ENCODE assay signal across 8 cellular contexts in the genomic region with DNA sequence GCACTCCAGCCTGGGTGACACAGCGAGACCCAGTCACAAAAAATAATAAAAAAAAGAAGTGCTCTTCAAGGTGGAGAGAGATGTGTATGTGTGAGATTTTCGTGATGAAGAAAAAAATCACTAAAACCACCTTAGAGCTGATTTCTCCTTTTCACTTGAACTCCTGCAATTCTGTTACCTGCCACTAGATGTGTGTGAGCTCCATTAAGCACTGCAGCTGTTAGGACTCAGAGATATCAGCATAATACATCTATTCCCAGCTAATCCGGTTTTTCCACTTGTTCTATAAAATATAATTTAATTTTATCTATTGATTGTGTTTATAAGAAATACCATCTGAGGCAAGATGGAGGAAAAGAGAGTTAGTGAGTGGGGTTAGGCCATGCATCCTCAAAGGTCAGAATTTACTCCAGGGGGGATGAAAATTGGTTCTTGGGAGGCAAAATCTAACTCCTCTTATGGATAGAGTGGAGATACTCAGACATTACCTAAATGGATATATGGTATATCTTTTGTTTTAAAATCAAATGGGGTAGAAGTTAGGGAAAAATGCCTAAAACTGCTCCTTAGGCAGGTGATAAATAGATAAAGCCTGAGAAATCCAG.
DNase-seq lines count a peak whose midpoint lies in the region; ATAC-seq and TF ChIP-seq lines count a peak whose summit lies in the region.

No MANE protein-coding gene starts in this region.

- no peak overlapping the region for H3K27ac Mint-ChIP-seq in GM23338
- H3K27ac Mint-ChIP-seq in mesothelial cell of epicardium, result no peak overlapping the region
- H3K27ac Mint-ChIP-seq in activated T-helper 2 cell treated with anti-CD3 and anti-CD28 coated beads, Interferon-gamma antibody, Interleukin-2, Interleukin-4, amounts not matched to agents 10 μg/mL and 5 μg/mL and 100 μg/mL, durations not matched to agents 14 hours and 24 hours and 36 hours, result no peak overlapping the region

- H3K36me3 Mint-ChIP-seq in GM23338 (ENCODE audit: low read depth) (no peaks in the 10 kb centered on the region), mesothelial cell of epicardium (no peaks in the 10 kb centered on the region)
- H3K36me3 Mint-ChIP-seq in activated T-helper 2 cell treated with anti-CD3 and anti-CD28 coated beads, Interferon-gamma antibody, Interleukin-2, Interleukin-4, amounts not matched to agents 10 μg/mL and 5 μg/mL and 100 μg/mL, durations not matched to agents 14 hours and 24 hours and 36 hours (ENCODE audit: low read depth), result no peaks in the 10 kb centered on the region

- H3K4me1 Mint-ChIP-seq in GM23338, result peaks cover 21% of the 10 kb centered on the region
- H3K4me1 Mint-ChIP-seq in mesothelial cell of epicardium, result no peaks in the 10 kb centered on the region
- H3K4me1 Mint-ChIP-seq in activated T-helper 2 cell treated with anti-CD3 and anti-CD28 coated beads, Interferon-gamma antibody, Interleukin-2, Interleukin-4, amounts not matched to agents 10 μg/mL and 5 μg/mL and 100 μg/mL, durations not matched to agents 14 hours and 24 hours and 36 hours (ENCODE audit: low read depth), result no peaks in the 10 kb centered on the region

- H3K4me3 ChIP-seq in GM23338, result no peak overlapping the region
- no peak overlapping the region for H3K4me3 ChIP-seq in brain microvascular endothelial cell (ENCODE audit: low read depth, low read length)

- H3K36me3 ChIP-seq in GM23338 (ENCODE audit: insufficient read depth) (no peaks in the 10 kb centered on the region), brain microvascular endothelial cell (replicated peaks) (no peaks in the 10 kb centered on the region)

- in situ Hi-C loops in brain microvascular endothelial cell (cut with HindIII; ENCODE audit: low pct_ligation_motif_present, low sequenced_read_pairs), result no loop called here

- H3K4me3 Mint-ChIP-seq in GM23338 (no peak overlapping the region), mesothelial cell of epicardium (no peak overlapping the region)
- H3K4me3 Mint-ChIP-seq in activated T-helper 2 cell treated with anti-CD3 and anti-CD28 coated beads, Interferon-gamma antibody, Interleukin-2, Interleukin-4, amounts not matched to agents 10 μg/mL and 5 μg/mL and 100 μg/mL, durations not matched to agents 14 hours and 24 hours and 36 hours (ENCODE audit: low read depth), result no peak overlapping the region

- peaks cover 29% of the 10 kb centered on the region for H3K4me1 ChIP-seq in GM23338 (ENCODE audit: insufficient read depth)

- intact Hi-C loops in activated T-helper 2 cell treated with anti-CD3 and anti-CD28 coated beads, Interferon-gamma antibody, Interleukin-2, Interleukin-4, amounts not matched to agents 10 μg/mL and 5 μg/mL and 100 μg/mL, durations not matched to agents 14 hours and 24 hours and 36 hours (cut with micrococcal nuclease), result no loop called here

- no peak overlapping the region for H2AFZ ChIP-seq in GM23338

- H3K79me2 ChIP-seq in GM23338 (replicated peaks; ENCODE audit: insufficient read depth), result no peaks in the 10 kb centered on the region

- ATAC-seq in GM23338, result peak; percentile 66

- TF ChIP-seq CTCF in GM23338 (conservative IDR thresholded peaks at IDR 0.05; ENCODE audit: low read depth in 2 of 2) (peak; percentile 67 to 68), brain microvascular endothelial cell (IDR thresholded peaks at IDR 0.05; ENCODE audit: low read depth, low read length, missing control alignments) (peak; percentile 79), mesothelial cell of epicardium (IDR thresholded peaks at IDR 0.05; ENCODE audit: unreplicated experiment) (peak; percentile 85)

- H3F3A ChIP-seq in GM23338 (replicated peaks; ENCODE audit: low read depth), result no peaks in the 10 kb centered on the region

- no peaks in the 10 kb centered on the region for H3K9me3 Mint-ChIP-seq in GM23338
- no peaks in the 10 kb centered on the region for H3K9me3 Mint-ChIP-seq in mesothelial cell of epicardium
- H3K9me3 Mint-ChIP-seq in activated T-helper 2 cell treated with anti-CD3 and anti-CD28 coated beads, Interferon-gamma antibody, Interleukin-2, Interleukin-4, amounts not matched to agents 10 μg/mL and 5 μg/mL and 100 μg/mL, durations not matched to agents 14 hours and 24 hours and 36 hours, result no peaks in the 10 kb centered on the region

- H3K27me3 ChIP-seq in GM23338 (ENCODE audit: insufficient read depth) (no peaks in the 10 kb centered on the region), brain microvascular endothelial cell (replicated peaks) (peaks cover 2% of the 10 kb centered on the region)

- peak; percentile 5 to 51 (median 13) for DNase-seq in NCI-H1417 (lab: John Stamatoyannopoulos, UW)
- DNase-seq in NCI-H1417 treated with DMSO at 0.1 percent for 48 hours (lab: John Stamatoyannopoulos, UW), result no peak
- DNase-seq in GM23338 (ENCODE audit: low spot score), result peak; percentile 64
- DNase-seq in NCI-H2107 treated with DMSO at 0.1 percent for 48 hours (lab: John Stamatoyannopoulos, UW; ENCODE audit: unreplicated experiment), result peak; percentile 83
- DNase-seq in brain microvascular endothelial cell, result peak; percentile 34
- no peak for DNase-seq in mesothelial cell of epicardium (ENCODE audit: low spot score in 2 of 2, unreplicated experiment in 2 of 2)
- no peak for DNase-seq in activated T-helper 2 cell treated with anti-CD3 and anti-CD28 coated beads, Interferon-gamma antibody, Interleukin-2, Interleukin-4, amounts not matched to agents 10 μg/mL and 5 μg/mL and 100 μg/mL, durations not matched to agents 14 hours and 24 hours and 36 hours (ENCODE audit: low spot score)
- DNase-seq in activated CD4-positive, CD25-positive, alpha-beta regulatory T cell treated with anti-CD3 and anti-CD28 coated beads, Interleukin-2, amount 50 U/mL, for 72 hours, result no peak

- H3K27me3 Mint-ChIP-seq in GM23338 (ENCODE audit: insufficient read depth, low read depth, poor library complexity) (no peaks in the 10 kb centered on the region), mesothelial cell of epicardium (ENCODE audit: low read depth) (peaks cover 25% of the 10 kb centered on the region)
- peaks cover 13% of the 10 kb centered on the region for H3K27me3 Mint-ChIP-seq in activated T-helper 2 cell treated with anti-CD3 and anti-CD28 coated beads, Interferon-gamma antibody, Interleukin-2, Interleukin-4, amounts not matched to agents 10 μg/mL and 5 μg/mL and 100 μg/mL, durations not matched to agents 14 hours and 24 hours and 36 hours (ENCODE audit: low read depth)

- H4K20me1 ChIP-seq in GM23338 (replicated peaks; ENCODE audit: insufficient read depth), result no peaks in the 10 kb centered on the region

- no peaks in the 10 kb centered on the region for H3K9me2 ChIP-seq in GM23338 (ENCODE audit: insufficient read depth)

- no peak overlapping the region for H3K4me2 ChIP-seq in GM23338

- H3K27ac ChIP-seq in GM23338 (ENCODE audit: low read depth) (no peak overlapping the region), brain microvascular endothelial cell (no peak overlapping the region)

TF ChIP-seq in GM23338, 12 proteins besides CTCF, POLR2A, EP300 and RAD21:
- TF ChIP-seq CREB1 (CRISPR knock-in tag; IDR thresholded peaks at IDR 0.05; ENCODE audit: low read depth) (no peak), EZH2 (IDR thresholded peaks at IDR 0.05; ENCODE audit: low read depth, unreplicated experiment) (no peak)
- TF ChIP-seq, protein P1, sequence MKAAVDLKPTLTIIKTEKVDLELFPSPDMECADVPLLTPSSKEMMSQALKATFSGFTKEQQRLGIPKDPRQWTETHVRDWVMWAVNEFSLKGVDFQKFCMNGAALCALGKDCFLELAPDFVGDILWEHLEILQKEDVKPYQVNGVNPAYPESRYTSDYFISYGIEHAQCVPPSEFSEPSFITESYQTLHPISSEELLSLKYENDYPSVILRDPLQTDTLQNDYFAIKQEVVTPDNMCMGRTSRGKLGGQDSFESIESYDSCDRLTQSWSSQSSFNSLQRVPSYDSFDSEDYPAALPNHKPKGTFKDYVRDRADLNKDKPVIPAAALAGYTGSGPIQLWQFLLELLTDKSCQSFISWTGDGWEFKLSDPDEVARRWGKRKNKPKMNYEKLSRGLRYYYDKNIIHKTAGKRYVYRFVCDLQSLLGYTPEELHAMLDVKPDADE (IDR thresholded peaks at IDR 0.05), result no peak

Comparison
In these comparisons a context has a peak if more than half of its experiments do, and no peak if none do; other contexts are left out.
1. DNase-seq: peak in NCI-H1417 (3 of 3), GM23338 (single experiment), NCI-H2107 treated with DMSO at 0.1 percent for 48 hours (single experiment) and brain microvascular endothelial cell (single experiment); none in NCI-H1417 treated with DMSO at 0.1 percent for 48 hours (single experiment), mesothelial cell of epicardium (0 of 2), activated T-helper 2 cell treated with anti-CD3 and anti-CD28 coated beads, Interferon-gamma antibody, Interleukin-2, Interleukin-4, amounts not matched to agents 10 μg/mL and 5 μg/mL and 100 μg/mL, durations not matched to agents 14 hours and 24 hours and 36 hours (single experiment) and activated CD4-positive, CD25-positive, alpha-beta regulatory T cell treated with anti-CD3 and anti-CD28 coated beads, Interleukin-2, amount 50 U/mL, for 72 hours (single experiment).
2. Peak in every context shown above with its lines, with median percentiles within 50 percentile points of each other: CTCF ChIP-seq.